In genomic region chr3:107699682-107700081, GRCh38 we compare ENCODE assay signal across 24 cellular contexts.
DNase-seq lines count a peak whose midpoint lies in the region; ATAC-seq and TF ChIP-seq lines count a peak whose summit lies in the region.
"Had no signal": no experiment of that assay in that cellular context is flagged by ENCODE, and none has a peak within 500 bp of the region (broad histone marks: within the 10 kb centered on the region; RNA-seq: fewer than 3 reads in every experiment).

No MANE protein-coding gene starts in this region.

- H3K27me3 ChIP-seq in IMR-90 (ENCODE audit: control insufficient read depth, insufficient read depth, low read length) (no peaks in the 10 kb centered on the region), mammary epithelial cell (ENCODE audit: insufficient read depth, low read length) (no peaks in the 10 kb centered on the region), transverse colon (no peaks in the 10 kb centered on the region)
- H3K27me3 ChIP-seq: sigmoid colon, testis, uterus had no signal

- POLR2A ChIA-PET in IMR-90 (lab: Charles Lee; ENCODE audit: unreplicated experiment) = no interaction called here
- POLR2A ChIA-PET in GM10248 (lab: Yijun Ruan, JAX) = no interaction called here

- H4K5ac ChIP-seq in IMR-90 (ENCODE audit: low read depth, low read length) = no peak overlapping the region

- H2BK120ac ChIP-seq in IMR-90 (ENCODE audit: low read depth, low read length) = no peak overlapping the region

- TF ChIP-seq RAD21 in IMR-90 (IDR thresholded peaks at IDR 0.05; ENCODE audit: low read length) = no peak

- BruUV-seq in IMR-90 (replicated peaks; lab: Mats Ljungman, UMichigan) (no TSS peak), mammary epithelial cell (replicated peaks; lab: Mats Ljungman, UMichigan) (no TSS peak)

- CTCF ChIA-PET in IMR-90 (lab: Yijun Ruan, JAX) = interaction anchor here (1.2 kb wide), 1 partner anchor 9 kb away, joined by 4 read pairs; no protein-coding TSS in a partner anchor
- CTCF ChIA-PET in mammary epithelial cell (lab: Charles Lee; ENCODE audit: low non-redundant PET) = no interaction called here
- CTCF ChIA-PET in GM10248 (lab: Yijun Ruan, JAX) = interaction anchor here (1.3 to 1.9 kb wide), 2 partner anchors 21 to 23 kb away, joined by 5 to 8 read pairs; no protein-coding TSS in a partner anchor

- H3K9me3 ChIP-seq in IMR-90 (ENCODE audit: control insufficient read depth, insufficient read depth, low read length) (no peaks in the 10 kb centered on the region), mammary epithelial cell (replicated peaks; ENCODE audit: insufficient read depth, low read length) (no peaks in the 10 kb centered on the region), transverse colon (no peaks in the 10 kb centered on the region)
- H3K9me3 ChIP-seq: sigmoid colon, testis, uterus had no signal

- H3K27ac ChIP-seq in IMR-90 (ENCODE audit: insufficient read depth, low read length) = no peak overlapping the region
- H3K27ac ChIP-seq in mammary epithelial cell (ENCODE audit: insufficient read depth, low read depth, low read length) = peak overlapping the region; percentile 48
- H3K27ac ChIP-seq in transverse colon = no peak overlapping the region
- H3K27ac ChIP-seq: sigmoid colon, testis, uterus had no signal

- DNase-seq in AG10803 (ENCODE audit: low read depth) = peak; percentile 13
- peak; percentile 43 for DNase-seq in IMR-90
- peak; percentile 89 for DNase-seq in mammary epithelial cell
- peak; percentile 2 for DNase-seq in glomerular visceral epithelial cell (ENCODE audit: extremely low spot score)
- DNase-seq in GM10248 (ENCODE audit: extremely low spot score) = no peak
- DNase-seq in MV-4-11 (lab: John Stamatoyannopoulos, UW) = no peak
- no peak for DNase-seq in GM19240 (ENCODE audit: insufficient read length, low spot score)
- no peak for DNase-seq in transverse colon
- DNase-seq: activated CD4-positive, alpha-beta T cell treated with anti-CD3 and anti-CD28 coated beads for 1 hour; activated CD8-positive, alpha-beta T cell treated with anti-CD3 and anti-CD28 coated beads for 36 hours; AML-193; anterior cingulate cortex; CD4-positive, alpha-beta T cell; cerebellar nuclear complex; foreskin melanocyte; mesendoderm; NCI-H1436 treated with DMSO at 0.1 percent for 48 hours; NCI-H2107; NCI-H446; sigmoid colon; stimulated activated naive CD4-positive, alpha-beta T cell; testis; uterus had no signal

- TF ChIP-seq POLR2A in IMR-90 (IDR thresholded peaks at IDR 0.05; ENCODE audit: low read depth, low read length) (no peak), transverse colon (IDR thresholded peaks at IDR 0.05) (no peak)

- no peaks in the 10 kb centered on the region for H4K20me1 ChIP-seq in IMR-90 (ENCODE audit: insufficient read depth, low read length)
- H4K20me1 ChIP-seq in mammary epithelial cell (ENCODE audit: insufficient read depth, low read length) = no peaks in the 10 kb centered on the region

- H3K36me3 ChIP-seq in IMR-90 (ENCODE audit: control insufficient read depth, insufficient read depth, low read length) = no peaks in the 10 kb centered on the region
- no peaks in the 10 kb centered on the region for H3K36me3 ChIP-seq in mammary epithelial cell (ENCODE audit: insufficient read depth, low read length)
- no peaks in the 10 kb centered on the region for H3K36me3 ChIP-seq in transverse colon
- H3K36me3 ChIP-seq: sigmoid colon, uterus had no signal

- H2BK20ac ChIP-seq in IMR-90 (ENCODE audit: low read depth, low read length) = no peak overlapping the region

- H3K56ac ChIP-seq in IMR-90 (ENCODE audit: extremely low read depth, insufficient read depth, low read length) = no peak overlapping the region

- H3K79me2 ChIP-seq in mammary epithelial cell (ENCODE audit: insufficient read depth, low read length) = peaks cover 5% of the 10 kb centered on the region

- H2BK15ac ChIP-seq in IMR-90 (ENCODE audit: low read depth, low read length) = no peak overlapping the region

- H3K4ac ChIP-seq in IMR-90 (ENCODE audit: low read depth, low read length) = no peak overlapping the region

- H3K9ac ChIP-seq in IMR-90 (ENCODE audit: low read depth, low read length) (no peak overlapping the region), mammary epithelial cell (ENCODE audit: insufficient read depth, low read length) (no peak overlapping the region)

- H2BK5ac ChIP-seq in IMR-90 (ENCODE audit: low read depth, low read length, poor library complexity, severe bottlenecking) = no peak overlapping the region

- in situ Hi-C loops in IMR-90 (cut with MboI; ENCODE audit: low sequenced_read_pairs) (no loop called here), mammary epithelial cell (cut with MboI; ENCODE audit: low sequenced_read_pairs in 2 of 2) (no loop called here), transverse colon (cut with MboI; ENCODE audit: low pct_ligation_motif_present in 1 of 4, low pct_unique_long_range_greater_than_20kb in 1 of 4, low sequenced_read_pairs in 3 of 4) (no loop called here)

- WGBS in IMR-90 (ENCODE audit: extremely low coverage in 2 of 2, insufficient read length in 1 of 2), 2 experiments = 100% methylated on average over 1 of the region's 2 CpGs; no CpG with 5 or more reads in 1 of the 2 experiments
- 9% methylated on average over 2 of the region's 2 CpGs for WGBS in mammary epithelial cell (ENCODE audit: low coverage, missing lambda C conversion rate)
- 67 to 79% methylated on average over 1 to 2 of the region's 2 CpGs for WGBS in transverse colon (ENCODE audit: low coverage in 1 of 2), 2 donors

- H3K4me3 ChIP-seq in AG10803 (ENCODE audit: low read length) = no peak overlapping the region
- H3K4me3 ChIP-seq in IMR-90 (ENCODE audit: insufficient read depth, low read depth, low read length) = no peak overlapping the region
- no peak overlapping the region for H3K4me3 ChIP-seq in mammary epithelial cell (replicated peaks in 1 of 3; ENCODE audit: insufficient read depth in 1 of 3, low read depth in 2 of 3, low read length in 3 of 3)
- no peak overlapping the region for H3K4me3 ChIP-seq in transverse colon
- H3K4me3 ChIP-seq: sigmoid colon, testis, uterus had no signal

- H3K18ac ChIP-seq in IMR-90 (ENCODE audit: low read depth, low read length) = no peak overlapping the region

- no peak for TF ChIP-seq EP300 in transverse colon (IDR thresholded peaks at IDR 0.05; ENCODE audit: low read depth)

- H4K8ac ChIP-seq in IMR-90 (ENCODE audit: low read depth in 2 of 2, low read length in 2 of 2) = no peak overlapping the region

- TF ChIP-seq CTCF in AG10803 (conservative IDR thresholded peaks at IDR 0.05; ENCODE audit: low read length) (no peak), IMR-90 (conservative IDR thresholded peaks at IDR 0.05; ENCODE audit: low read depth, low read length) (no peak), mammary epithelial cell (conservative IDR thresholded peaks at IDR 0.05 in 1 of 2, IDR thresholded peaks at IDR 0.05 in 1 of 2; ENCODE audit: extremely low read depth in 1 of 2, insufficient read depth in 1 of 2, low read depth in 1 of 2, low read length in 2 of 2) (no peak), GM10248 (IDR thresholded peaks at IDR 0.05; ENCODE audit: control extremely low read depth, extremely low read depth, low read depth, missing control alignments) (no peak), transverse colon (IDR thresholded peaks at IDR 0.05) (no peak)

- H4K91ac ChIP-seq in IMR-90 (ENCODE audit: insufficient read depth, low read depth, low read length) = no peak overlapping the region

- no peak overlapping the region for H3K14ac ChIP-seq in IMR-90 (replicated peaks; ENCODE audit: low read depth, low read length)

- H2AK5ac ChIP-seq in IMR-90 (ENCODE audit: low read depth, low read length) = no peak overlapping the region

- dilution Hi-C loops in IMR-90 (cut with HindIII; ENCODE audit: low sequenced_read_pairs, unreplicated experiment) (no loop called here), mammary epithelial cell (cut with HindIII; ENCODE audit: low sequenced_read_pairs) (no loop called here)

- peak; percentile 46 for ATAC-seq in IMR-90 (ENCODE audit: low read depth)
- ATAC-seq: activated CD8-positive, alpha-beta T cell treated with anti-CD3 and anti-CD28 coated beads for 36 hours; activated T-helper 17 cell treated with anti-CD3 and anti-CD28 coated beads, Interleukin-2, amount 50 U/mL, for 72 hours had no signal

- intact Hi-C loops in IMR-90 (cut with micrococcal nuclease) (no loop called here), mammary epithelial cell (cut with micrococcal nuclease) (no loop called here), transverse colon (cut with DNase I; ENCODE audit: low total_unique reads) (no loop called here)

- no peaks in the 10 kb centered on the region; the same call in 1 of the 2 replicates for H3K9me1 ChIP-seq in IMR-90 (ENCODE audit: insufficient read depth, low read length)

- no peak overlapping the region for H3K23ac ChIP-seq in IMR-90 (ENCODE audit: low read depth, low read length)

- peaks cover 3% of the 10 kb centered on the region for H3K4me1 ChIP-seq in IMR-90 (ENCODE audit: control insufficient read depth, insufficient read depth, low read length)
- peaks cover 20% of the 10 kb centered on the region for H3K4me1 ChIP-seq in mammary epithelial cell (ENCODE audit: insufficient read depth, low read length)
- no peaks in the 10 kb centered on the region for H3K4me1 ChIP-seq in transverse colon
- H3K4me1 ChIP-seq: sigmoid colon, testis, uterus had no signal

- H2AK9ac ChIP-seq in IMR-90 (replicated peaks; ENCODE audit: low read depth, low read length, poor library complexity) = no peak overlapping the region

- no peak overlapping the region for H2AFZ ChIP-seq in IMR-90 (replicated peaks; ENCODE audit: low read length, poor library complexity)
- no peak overlapping the region for H2AFZ ChIP-seq in mammary epithelial cell (ENCODE audit: low read depth, low read length)

- H3K4me2 ChIP-seq in IMR-90 (ENCODE audit: low read depth, low read length) = no peak overlapping the region
- H3K4me2 ChIP-seq in mammary epithelial cell (ENCODE audit: insufficient read depth, low read depth, low read length) = peak overlapping the region; percentile 65

- H3K79me1 ChIP-seq in IMR-90 (ENCODE audit: low read depth in 1 of 2, low read length in 2 of 2) = peaks cover 11 to 13% of the 10 kb centered on the region in 2 experiments; a peak in 2 of 4 replicates

TF ChIP-seq in IMR-90, 13 proteins besides CTCF, POLR2A, EP300 and RAD21:
- TF ChIP-seq USF2 (IDR thresholded peaks at IDR 0.05; ENCODE audit: low read depth, low read length) (no peak), MAZ (IDR thresholded peaks at IDR 0.05; ENCODE audit: borderline replicate concordance, low read depth, low read length) (no peak), NFE2L2 (IDR thresholded peaks at IDR 0.05; ENCODE audit: low read depth, low read length) (no peak), CEBPB (IDR thresholded peaks at IDR 0.05; ENCODE audit: low read depth, low read length) (no peak), MAFK (IDR thresholded peaks at IDR 0.05; ENCODE audit: low read depth, low read length) (no peak)
TF ChIP-seq in IMR-90: peak in this region for 0.

Comparison
In these comparisons a context has a peak if more than half of its experiments do, and no peak if none do; other contexts are left out.
1. DNase-seq: peak in AG10803 (single experiment), IMR-90 (single experiment), mammary epithelial cell (single experiment) and glomerular visceral epithelial cell (single experiment); none in GM10248 (single experiment), MV-4-11 (single experiment), GM19240 (single experiment) and transverse colon (single experiment).